Comparison of ENCODE assay signal across 8 cellular contexts in genomic region chr14:69611264-69612013, GRCh38. TPM values are rescaled to one million over a fixed set of nuclear protein-coding genes. Genes with fewer than 3 reads are reported as not detected.
DNase-seq lines count a peak whose midpoint lies in the region; ATAC-seq lines count a peak whose summit lies in the region.

TSS of gene SUSD6 (plus strand) at chr14:69611596. CDS start at chr14:69658593, 46,997 bp downstream.

- DNase-seq in AML-193 (lab: John Stamatoyannopoulos, UW) (peak; percentile 76 to 81), GM19240 (ENCODE audit: insufficient read length, low spot score) (peak; percentile 65), NCI-H526 treated with DMSO at 0.1 percent for 48 hours (lab: John Stamatoyannopoulos, UW) (peak; percentile 89), cortex of kidney (lab: John Stamatoyannopoulos, UW) (peak; percentile 66), left lobe of liver (ENCODE audit: low spot score) (peak; percentile 93)
- DNase-seq in activated CD4-positive, alpha-beta T cell treated with anti-CD3 and anti-CD28 coated beads, Interleukin-2, amount 50 U/mL, for 1 hour: peak; percentile 84
- DNase-seq in stimulated activated CD4-positive, alpha-beta T cell treated with anti-CD3 and anti-CD28 coated beads, Interleukin-2, amount 100 ng/mL, for 4 hours (ENCODE audit: low read depth): peak; percentile 84

- ATAC-seq in HG03460 (IDR thresholded peaks at IDR 0.05; ENCODE audit: unreplicated experiment) (peak; percentile 51), left lobe of liver (peak; percentile 82)

RNA-seq across cellular contexts. Expression of gene SUSD6, which starts in this region (rescaled TPM):
- total RNA-seq in left lobe of liver: 14.8 TPM

Comparison
In these comparisons a context has a peak if more than half of its experiments do, and no peak if none do; other contexts are left out.
1. Peak in every context shown above with its lines: DNase-seq and ATAC-seq.